16 cellular contexts compared by ENCODE assay signal in the genomic region with DNA sequence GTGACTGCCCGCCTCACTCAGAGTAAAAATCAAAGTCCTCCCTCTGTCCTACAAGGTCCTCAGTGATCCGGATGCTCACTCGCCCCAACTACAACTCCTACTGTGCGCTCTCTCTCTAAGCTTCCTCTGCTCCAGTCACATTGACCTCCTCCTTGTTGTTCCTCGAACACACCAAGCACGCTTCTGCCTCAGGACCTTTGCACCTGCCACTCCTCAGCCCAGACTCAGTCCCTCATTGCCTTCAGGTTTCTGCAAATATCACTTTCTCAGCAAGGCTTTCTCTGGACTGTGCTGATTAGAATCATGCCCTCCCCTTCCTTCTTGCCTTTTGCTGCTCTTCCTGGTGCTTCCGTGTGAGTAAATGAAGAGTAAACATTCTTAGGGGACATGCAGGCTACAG. TPM values are rescaled to one million over a fixed set of nuclear protein-coding genes. Genes with fewer than 3 reads are reported as not detected.
DNase-seq lines count a peak whose midpoint lies in the region; ATAC-seq, FAIRE-seq and TF ChIP-seq lines count a peak whose summit lies in the region.
"Had no signal": no experiment of that assay in that cellular context is flagged by ENCODE, and none has a peak within 500 bp of the region (broad histone marks: within the 10 kb centered on the region; RNA-seq: fewer than 3 reads in every experiment).

No MANE protein-coding gene starts in this region.

- intact Hi-C loops in HepG2 (cut with micrococcal nuclease; ENCODE audit: unreplicated experiment): no loop called here
- intact Hi-C loops in right lobe of liver (cut with DNase I): no loop called here
- intact Hi-C loops in K562 (cut with micrococcal nuclease): no loop called here
- intact Hi-C loops in testis (cut with DNase I; ENCODE audit: low total_unique reads): no loop called here

- H3K27me3 ChIP-seq in HepG2 (ENCODE audit: control insufficient read depth in 1 of 2, insufficient read depth in 2 of 2, low read length in 2 of 2) (no peaks in the 10 kb centered on the region), right lobe of liver (no peaks in the 10 kb centered on the region), K562 (ENCODE audit: control insufficient read depth in 2 of 2, insufficient read depth in 2 of 2, low read length in 2 of 2) (peaks cover 6 to 54% of the 10 kb centered on the region in 2 experiments; a peak in 4 of 5 replicates), testis (no peaks in the 10 kb centered on the region)

- TF ChIP-seq CTCF in HepG2 (CRISPR knock-in tag; IDR thresholded peaks at IDR 0.05) (no peak), right lobe of liver (IDR thresholded peaks at IDR 0.05) (no peak), K562 (IDR thresholded peaks at IDR 0.05 in 2 of 3, conservative IDR thresholded peaks at IDR 0.05 in 1 of 3; ENCODE audit: insufficient read depth in 2 of 3, low read depth in 1 of 3, low read length in 3 of 3) (no peak), glutamatergic neuron (IDR thresholded peaks at IDR 0.05; ENCODE audit: partially characterized antibody, unreplicated experiment) (no peak), testis (IDR thresholded peaks at IDR 0.05) (no peak)

- H3K27ac ChIP-seq in HepG2 (ENCODE audit: extremely low read length, insufficient read depth, low read length) (no peak overlapping the region), right lobe of liver (no peak overlapping the region), K562 (ENCODE audit: extremely low read depth, low read depth, low read length) (no peak overlapping the region), testis (no peak overlapping the region)
- H3K27ac ChIP-seq: GM23248 had no signal

- no peak for DNase-seq in HepG2 (ENCODE audit: low spot score)
- no peak for DNase-seq in right lobe of liver
- DNase-seq in K562 (ENCODE audit: extremely low read depth in 1 of 4, low spot score in 3 of 4): no peak
- DNase-seq in glutamatergic neuron: no peak
- no peak for DNase-seq in epidermal melanocyte (ENCODE audit: insufficient read length, low spot score)
- no peak for DNase-seq in HT-29 (ENCODE audit: low spot score)
- DNase-seq in testis: no peak
- DNase-seq: C1 segment of cervical spinal cord; Calu3; CD4-positive, alpha-beta T cell; DMS 273 treated with DMSO at 0.1 percent for 48 hours; GM23248; H7 had no signal

- peak overlapping the region; percentile 8 for H3K27ac Mint-ChIP-seq in glutamatergic neuron (ENCODE audit: unreplicated experiment)
- H3K27ac Mint-ChIP-seq: B cell; CD4-positive, alpha-beta T cell had no signal

- no peak overlapping the region for H3K4me3 Mint-ChIP-seq in glutamatergic neuron (ENCODE audit: unreplicated experiment)
- H3K4me3 Mint-ChIP-seq: B cell; CD4-positive, alpha-beta T cell had no signal

- TF ChIP-seq RAD21 in HepG2 (CRISPR knock-in tag; IDR thresholded peaks at IDR 0.05) (no peak), K562 (CRISPR knock-in tag; conservative IDR thresholded peaks at IDR 0.05 in 1 of 2, IDR thresholded peaks at IDR 0.05 in 1 of 2) (no peak)

- no peaks in the 10 kb centered on the region for H3K9me3 ChIP-seq in HepG2 (ENCODE audit: low read length)
- H3K9me3 ChIP-seq in right lobe of liver: no peaks in the 10 kb centered on the region
- no peaks in the 10 kb centered on the region for H3K9me3 ChIP-seq in K562 (replicated peaks; ENCODE audit: control insufficient read depth, insufficient read depth, low read depth, low read length)
- no peaks in the 10 kb centered on the region for H3K9me3 ChIP-seq in testis

- peaks cover 7% of the 10 kb centered on the region for H3K9me3 Mint-ChIP-seq in glutamatergic neuron (ENCODE audit: unreplicated experiment)
- H3K9me3 Mint-ChIP-seq: CD4-positive, alpha-beta T cell had no signal

- H3K27me3 Mint-ChIP-seq in glutamatergic neuron (ENCODE audit: unreplicated experiment): peaks cover 8% of the 10 kb centered on the region

- H2AFZ ChIP-seq in HepG2 (ENCODE audit: low read length) (no peak overlapping the region), K562 (ENCODE audit: low read depth, low read length) (no peak overlapping the region)
- H2AFZ ChIP-seq: GM23248 had no signal

- 83% methylated on average over 7 of the region's 7 CpGs for WGBS in HepG2 (ENCODE audit: low lambda C conversion rate)
- WGBS in right lobe of liver (ENCODE audit: insufficient coverage, low coverage, low lambda C conversion rate, missing lambda C conversion rate): 95% methylated on average over 6 of the region's 7 CpGs
- 0% methylated on average over 7 of the region's 7 CpGs for WGBS in K562 (ENCODE audit: insufficient coverage, low coverage, missing lambda C conversion rate)
- WGBS in testis, 2 donors: 90 to 97% methylated on average over 7 of the region's 7 CpGs

- FAIRE-seq in HepG2 (lab: Jason Lieb, UNC): no peak
- no peak for FAIRE-seq in K562 (lab: Jason Lieb, UNC)
- FAIRE-seq: A204.1, GM18507 had no signal

- TF ChIP-seq EP300 in HepG2 (IDR thresholded peaks at IDR 0.05; ENCODE audit: low read depth in 2 of 2, low read length in 2 of 2): no peak
- TF ChIP-seq EP300 in HepG2 (CRISPR knock-in tag; IDR thresholded peaks at IDR 0.05; ENCODE audit: borderline replicate concordance): no peak
- no peak for TF ChIP-seq EP300 in K562 (IDR thresholded peaks at IDR 0.05; ENCODE audit: low read length)

- H3K9me1 ChIP-seq in K562 (ENCODE audit: control insufficient read depth, insufficient read depth, low read length): no peaks in the 10 kb centered on the region

- POLR2A ChIA-PET in HepG2 (lab: Yijun Ruan, JAX) (no interaction called here), K562 (lab: Yijun Ruan, JAX) (no interaction called here)

- CTCF ChIA-PET in HepG2 (lab: Yijun Ruan, JAX; ENCODE audit: low intra/inter-chr PET ratio, low total read pairs): no interaction called here
- CTCF ChIA-PET in K562 (lab: Yijun Ruan, JAX; ENCODE audit: low intra/inter-chr PET ratio): no interaction called here

- H3K9ac ChIP-seq in HepG2 (ENCODE audit: insufficient read depth, low read depth, low read length) (no peak overlapping the region), K562 (ENCODE audit: insufficient read depth in 1 of 2, low read depth in 2 of 2, low read length in 2 of 2) (no peak overlapping the region)
- H3K9ac ChIP-seq: GM23248 had no signal

- TF ChIP-seq POLR2A in HepG2 (IDR thresholded peaks at IDR 0.05; ENCODE audit: insufficient read depth in 1 of 2, low read depth in 2 of 2, low read length in 2 of 2) (no peak), right lobe of liver (IDR thresholded peaks at IDR 0.05) (no peak), K562 (conservative IDR thresholded peaks at IDR 0.05) (no peak), testis (IDR thresholded peaks at IDR 0.05) (no peak)

- BruUV-seq in HepG2 (replicated peaks; lab: Mats Ljungman, UMichigan) (no TSS peak), K562 (replicated peaks; lab: Mats Ljungman, UMichigan) (no TSS peak)

- H3K4me1 ChIP-seq in HepG2 (ENCODE audit: insufficient read depth, low read length) (no peaks in the 10 kb centered on the region), right lobe of liver (no peaks in the 10 kb centered on the region), K562 (replicated peaks in 1 of 2; ENCODE audit: control insufficient read depth in 2 of 2, insufficient read depth in 2 of 2, low read length in 2 of 2) (no peaks in the 10 kb centered on the region), testis (peaks cover 4% of the 10 kb centered on the region)

- H3K4me2 ChIP-seq in HepG2 (ENCODE audit: low read depth, low read length) (no peak overlapping the region), K562 (ENCODE audit: insufficient read depth, low read length) (no peak overlapping the region)

- ATAC-seq in HepG2 (no peak), right lobe of liver (no peak), K562 (no peak)

- H3K36me3 ChIP-seq in HepG2 (replicated peaks in 1 of 2; ENCODE audit: control insufficient read depth in 1 of 2, insufficient read depth in 2 of 2, low read length in 2 of 2) (no peaks in the 10 kb centered on the region), right lobe of liver (no peaks in the 10 kb centered on the region), K562 (ENCODE audit: control insufficient read depth, insufficient read depth, low read length) (no peaks in the 10 kb centered on the region), testis (ENCODE audit: low read depth, missing control alignments) (no peaks in the 10 kb centered on the region)

- no peaks in the 10 kb centered on the region for H4K20me1 ChIP-seq in HepG2 (ENCODE audit: insufficient read depth, low read length)
- peaks cover 3% of the 10 kb centered on the region; the same call in 1 of the 2 replicates for H4K20me1 ChIP-seq in K562 (replicated peaks; ENCODE audit: control insufficient read depth, insufficient read depth, low read length)

- H3K79me2 ChIP-seq in HepG2 (ENCODE audit: insufficient read depth, low read length): no peaks in the 10 kb centered on the region
- H3K79me2 ChIP-seq in K562 (ENCODE audit: control insufficient read depth, insufficient read depth, low read length): no peaks in the 10 kb centered on the region

- H3K4me3 ChIP-seq in HepG2 (replicated peaks in 1 of 3; ENCODE audit: insufficient read depth in 1 of 3, low read depth in 2 of 3, low read length in 3 of 3) (no peak overlapping the region), right lobe of liver (no peak overlapping the region), K562 (no peak overlapping the region), testis (no peak overlapping the region)
- H3K4me3 ChIP-seq: GM23248 had no signal

- in situ Hi-C loops in HepG2 (cut with HindIII; ENCODE audit: extremely low pct_ligation_motif_present, low pct_unique_long_range_greater_than_20kb): no loop called here
- in situ Hi-C loops in K562 (cut with MboI): no loop called here

- peaks cover 11% of the 10 kb centered on the region for H3K36me3 Mint-ChIP-seq in glutamatergic neuron (ENCODE audit: unreplicated experiment)

- H3K4me1 Mint-ChIP-seq in glutamatergic neuron (ENCODE audit: low read depth, unreplicated experiment): peaks cover 22% of the 10 kb centered on the region

RNA-seq across cellular contexts. Expression of gene SULF2, which starts 41.6 kb away (rescaled TPM):
- total RNA-seq in HepG2 (2016; rRNA removed; fragmentation: Illumina TruSeq; extraction: Trizol) (29.1 and 50.9 TPM in 2 replicates), right lobe of liver (10 to 100 TPM in 5 of 6 experiments, 1 to 10 TPM in 1; 6.1 to 92.0 (median 48.3) TPM), K562 (2014; rRNA removed) (not detected in 2 replicates), K562 (2014; rRNA removed; fragmentation: Illumina TruSeq; extraction: Trizol) (not detected in 2 replicates), K562 (2015; rRNA removed; fragmentation: Illumina TruSeq; extraction: Trizol) (not detected in 2 replicates), K562 (2021) (0.33 and 0.76 TPM in 2 replicates), glutamatergic neuron (ENCODE audit: unreplicated experiment) (97.8 TPM), testis (100 to 1,000 TPM in 1 of 2 donors, 10 to 100 TPM in 1; 95.6 to 117 TPM)
- 7.4 and 9.2 TPM in 2 replicates for total RNA-seq in HepG2 (2016; cell fraction: cytosol; rRNA removed; fragmentation: Illumina TruSeq; extraction: Trizol; ENCODE audit: low read depth)
- total RNA-seq in HepG2 (2016; cell fraction: insoluble cytoplasmic fraction; rRNA removed; fragmentation: Illumina TruSeq; extraction: Trizol): 22.2 and 47.3 TPM in 2 replicates
- total RNA-seq in HepG2 (2016; cell fraction: membrane; rRNA removed; fragmentation: Illumina TruSeq; extraction: Trizol): 23.9 and 29.0 TPM in 2 replicates
- 55.3 and 65.2 TPM in 2 replicates for total RNA-seq in HepG2 (2016; cell fraction: nucleus; rRNA removed; fragmentation: Illumina TruSeq; extraction: Trizol)
- polyA plus RNA-seq in HepG2 (2011; rRNA removed) (7.2 and 9.3 TPM in 2 replicates), K562 (2011; rRNA removed) (not detected in 2 replicates), K562 (2014; fragmentation: Illumina TruSeq; extraction: Trizol) (not detected in 2 replicates), K562 (2014; fragmentation: Nextera tagmentation; extraction: Ambion mirVana) (not detected), K562 (2014; rRNA removed) (not detected in 2 replicates), testis (ENCODE audit: insufficient read depth, low read depth, low replicate concordance) (61.5 TPM)
- 9.3 and 12.6 TPM in 2 replicates for polyA plus RNA-seq in HepG2 (2011; cell fraction: cytosol; rRNA removed)
- 21.3 and 25.5 TPM in 2 replicates for polyA plus RNA-seq in HepG2 (2011; cell fraction: nucleus; rRNA removed)
- 5.1 and 11.0 TPM in 2 replicates for polyA plus RNA-seq in HepG2 (2012)
- 10.7 and 10.8 TPM in 2 replicates for polyA plus RNA-seq in HepG2 (2016; cell fraction: cytosol; fragmentation: Illumina TruSeq; extraction: Trizol; ENCODE audit: low read depth)
- 33.7 and 34.1 TPM in 2 replicates for polyA plus RNA-seq in HepG2 (2016; cell fraction: insoluble cytoplasmic fraction; fragmentation: Illumina TruSeq; extraction: Trizol; ENCODE audit: low read depth)
- polyA plus RNA-seq in HepG2 (2016; cell fraction: membrane; fragmentation: Illumina TruSeq; extraction: Trizol; ENCODE audit: low read depth): 22.4 and 24.8 TPM in 2 replicates
- 96.6 and 101 TPM in 2 replicates for polyA plus RNA-seq in HepG2 (2016; cell fraction: nucleus; fragmentation: Illumina TruSeq; extraction: Trizol; ENCODE audit: insufficient read depth, low read depth)
- 51.1 TPM in 1 of 2 replicates, not detected in the other for polyA minus RNA-seq in HepG2 (2011; rRNA and poly(A)+ RNA removed; ENCODE audit: low replicate concordance)
- polyA minus RNA-seq in HepG2 (2011; cell fraction: cytosol; rRNA and poly(A)+ RNA removed): 16.7 and 17.7 TPM in 2 replicates
- 11.1 and 13.5 TPM in 2 replicates for polyA minus RNA-seq in HepG2 (2011; cell fraction: nucleus; rRNA and poly(A)+ RNA removed)
- total RNA-seq in K562 (2011; cell fraction: chromatin; rRNA removed; ENCODE audit: low replicate concordance): not detected in 2 replicates
- not detected in 2 replicates for total RNA-seq in K562 (2011; cell fraction: nucleolus; rRNA removed)
- not detected in 2 replicates for total RNA-seq in K562 (2011; cell fraction: nucleoplasm; rRNA removed)
- not detected in 2 replicates for polyA plus RNA-seq in K562 (2011; cell fraction: cytosol; rRNA removed)
- not detected in 2 replicates for polyA plus RNA-seq in K562 (2011; cell fraction: nucleus; rRNA removed)
- 0.06 TPM in 1 of 2 replicates, not detected in the other for polyA plus RNA-seq in K562 (2012)
- 0.06 TPM in 1 of 2 replicates, not detected in the other for polyA minus RNA-seq in K562 (2011; rRNA and poly(A)+ RNA removed)
- not detected in 2 replicates for polyA minus RNA-seq in K562 (2011; cell fraction: cytosol; rRNA and poly(A)+ RNA removed)
- not detected in 2 replicates for polyA minus RNA-seq in K562 (2011; cell fraction: nucleus; rRNA and poly(A)+ RNA removed)
- 147 and 158 TPM in 2 replicates for total RNA-seq in HT-29 (2014; rRNA removed; shearing (Covaris generic))

Comparison
In these comparisons a context has a peak if more than half of its experiments do, and no peak if none do; other contexts are left out.
1. RNA of gene SULF2, which starts 41.6 kb away (total RNA-seq): 147 to 158 TPM in HT-29, 95.6 to 117 TPM in testis, 97.8 TPM in glutamatergic neuron (single experiment), 6.1 to 92.0 TPM in right lobe of liver and 7.4 to 65.2 TPM in HepG2; 0.33 to 0.76 TPM in K562; every median in the first group is over 4 times any median in the second.
2. Of the 241 proteins assayed by ChIP-seq in both HepG2 and K562: peak only in HepG2: ADNP; only in K562: none; in both: none; in neither: 240.